In genomic region chr22:50505776-50506610, GRCh38 we compare ENCODE assay signal across 6 cellular contexts. TPM values are rescaled to one million over a fixed set of nuclear protein-coding genes. Genes with fewer than 3 reads are reported as not detected.
DNase-seq lines count a peak whose midpoint lies in the region; ATAC-seq and TF ChIP-seq lines count a peak whose summit lies in the region.

No MANE protein-coding gene starts in this region.

- intact Hi-C loops in Right ventricle myocardium superior (cut with DNase I) (no loop called here), vagina (cut with DNase I) (loop anchor here (5.0 kb wide), 1 partner anchor 569 kb away; no protein-coding TSS in a partner anchor)

- DNase-seq in cardiac muscle cell (ENCODE audit: low read depth in 1 of 2, low spot score in 1 of 2) (no peak), Right ventricle myocardium superior (no peak), fibroblast of lung (ENCODE audit: low read depth in 2 of 2) (no peak), vagina (ENCODE audit: extremely low spot score in 2 of 2) (peak in 1 of 2 donors; percentile 87), RPMI8226 (no peak)

- H3K36me3 ChIP-seq in cardiac muscle cell (peaks cover 8% of the 10 kb centered on the region), fibroblast of lung (ENCODE audit: control insufficient read depth, insufficient read depth, low read length) (peaks cover 19% of the 10 kb centered on the region), vagina (peaks cover 0 to 31% of the 10 kb centered on the region in 2 donors)

- no peak overlapping the region for H3K9ac ChIP-seq in fibroblast of lung (ENCODE audit: insufficient read depth, low read length)

- ATAC-seq in Right ventricle myocardium superior (ENCODE audit: poor library complexity), result no peak
- no peak for ATAC-seq in GM19397 (IDR thresholded peaks at IDR 0.05; ENCODE audit: unreplicated experiment)

- H3K79me2 ChIP-seq in fibroblast of lung (ENCODE audit: control insufficient read depth, insufficient read depth, low read length), result peaks cover 37% of the 10 kb centered on the region

- no peaks in the 10 kb centered on the region for H4K20me1 ChIP-seq in fibroblast of lung (ENCODE audit: control insufficient read depth, extremely low read depth, insufficient read depth, low read length)

- H3K9me3 ChIP-seq in cardiac muscle cell (ENCODE audit: low read depth) (no peaks in the 10 kb centered on the region), fibroblast of lung (ENCODE audit: control insufficient read depth, insufficient read depth, low read depth, low read length) (no peaks in the 10 kb centered on the region), vagina (no peaks in the 10 kb centered on the region)

- H3K4me2 ChIP-seq in fibroblast of lung (ENCODE audit: extremely low read depth, insufficient read depth, low read length), result peak overlapping the region; percentile 42

- no peak for TF ChIP-seq POLR2A in vagina (IDR thresholded peaks at IDR 0.05)

- H3K27me3 ChIP-seq in cardiac muscle cell (no peaks in the 10 kb centered on the region), fibroblast of lung (ENCODE audit: control insufficient read depth, insufficient read depth, low read length) (no peaks in the 10 kb centered on the region), vagina (no peaks in the 10 kb centered on the region)

- TF ChIP-seq CTCF in cardiac muscle cell (IDR thresholded peaks at IDR 0.05; ENCODE audit: low read depth, low read length), result no peak
- TF ChIP-seq CTCF in fibroblast of lung (conservative IDR thresholded peaks at IDR 0.05 in 1 of 2, IDR thresholded peaks at IDR 0.05 in 1 of 2; ENCODE audit: low read depth in 1 of 2, low read length in 2 of 2), result no peak
- TF ChIP-seq CTCF in vagina (IDR thresholded peaks at IDR 0.05), result no peak

- peak overlapping the region; percentile 82 for H3K4me3 ChIP-seq in cardiac muscle cell
- H3K4me3 ChIP-seq in fibroblast of lung (replicated peaks in 1 of 4; ENCODE audit: control extremely low read depth in 1 of 4, insufficient read depth in 1 of 4, low read depth in 3 of 4, low read length in 4 of 4), result peak overlapping the region in 3 of 4 experiments; percentile 93 to 97 (median 94)
- H3K4me3 ChIP-seq in vagina, result peak overlapping the region; percentile 63 to 98

- no peak overlapping the region for H2AFZ ChIP-seq in fibroblast of lung (ENCODE audit: low read length)

- H3K27ac ChIP-seq in cardiac muscle cell (no peak overlapping the region), fibroblast of lung (ENCODE audit: insufficient read depth, low read length) (no peak overlapping the region), vagina (no peak overlapping the region)

- H3K4me1 ChIP-seq in cardiac muscle cell (ENCODE audit: low read depth), result peaks cover 8% of the 10 kb centered on the region
- peaks cover 3% of the 10 kb centered on the region for H3K4me1 ChIP-seq in fibroblast of lung (ENCODE audit: control insufficient read depth, extremely low read depth, insufficient read depth, low read length)
- peaks cover 49% of the 10 kb centered on the region for H3K4me1 ChIP-seq in vagina

RNA-seq across cellular contexts. Expression of gene LMF2, which starts 1.5 kb away (rescaled TPM):
- 79.9 and 91.7 TPM in 2 replicates for total RNA-seq in cardiac muscle cell
- 72.9 and 82.9 TPM in 2 replicates for polyA plus RNA-seq in cardiac muscle cell
- 25.3 TPM for total RNA-seq in Right ventricle myocardium superior
- 25.9 and 37.8 TPM in 2 replicates for total RNA-seq in fibroblast of lung
- 25.2 and 25.8 TPM in 2 replicates for polyA plus RNA-seq in fibroblast of lung
- polyA plus RNA-seq in fibroblast of lung (2012), result 55.5 and 73.7 TPM in 2 replicates
- polyA minus RNA-seq in fibroblast of lung (ENCODE audit: low replicate concordance), result 55.5 and 70.9 TPM in 2 replicates
- total RNA-seq in vagina, result 57.0 TPM

RNA-seq across cellular contexts. Expression of gene NCAPH2, which starts 2.0 kb away (rescaled TPM):
- total RNA-seq in cardiac muscle cell (50.3 and 55.0 TPM in 2 replicates), Right ventricle myocardium superior (28.8 TPM), fibroblast of lung (18.3 and 20.0 TPM in 2 replicates), vagina (45.7 TPM)
- polyA plus RNA-seq in cardiac muscle cell (47.0 and 59.4 TPM in 2 replicates), fibroblast of lung (12.0 and 23.1 TPM in 2 replicates)
- polyA plus RNA-seq in fibroblast of lung (2012), result 18.8 and 45.4 TPM in 2 replicates
- polyA minus RNA-seq in fibroblast of lung (ENCODE audit: low replicate concordance), result 32.4 and 47.7 TPM in 2 replicates

RNA-seq across cellular contexts. Expression of gene MIOX, which starts 19.3 kb away (rescaled TPM):
- not detected in 2 replicates for total RNA-seq in cardiac muscle cell
- not detected in 2 replicates for polyA plus RNA-seq in cardiac muscle cell
- not detected for total RNA-seq in Right ventricle myocardium superior
- total RNA-seq in fibroblast of lung, result under 0.01 and 0.17 TPM in 2 replicates
- polyA plus RNA-seq in fibroblast of lung, result 0.06 TPM in 1 of 2 replicates, not detected in the other
- not detected in 2 replicates for polyA plus RNA-seq in fibroblast of lung (2012)
- polyA minus RNA-seq in fibroblast of lung (ENCODE audit: low replicate concordance), result not detected in 2 replicates
- total RNA-seq in vagina, result not detected

RNA-seq across cellular contexts. Expression of gene SCO2, which starts 19.4 kb away (rescaled TPM):
- 4.1 TPM in 1 of 2 replicates, not detected in the other for total RNA-seq in cardiac muscle cell
- polyA plus RNA-seq in cardiac muscle cell, result 0.84 and 10.5 TPM in 2 replicates
- not detected for total RNA-seq in Right ventricle myocardium superior
- 3.1 and 3.6 TPM in 2 replicates for total RNA-seq in fibroblast of lung
- 0.42 and 0.66 TPM in 2 replicates for polyA plus RNA-seq in fibroblast of lung
- 1.1 and 1.8 TPM in 2 replicates for polyA plus RNA-seq in fibroblast of lung (2012)
- 0.96 TPM in 1 of 2 replicates, not detected in the other for polyA minus RNA-seq in fibroblast of lung (ENCODE audit: low replicate concordance)
- total RNA-seq in vagina, result 25.0 TPM

RNA-seq across cellular contexts. Expression of gene TYMP, which starts 23.8 kb away (rescaled TPM):
- total RNA-seq in cardiac muscle cell (2.6 and 7.8 TPM in 2 replicates), Right ventricle myocardium superior (11.8 TPM), fibroblast of lung (40.1 and 40.8 TPM in 2 replicates), vagina (82.0 TPM)
- polyA plus RNA-seq in cardiac muscle cell (10.0 and 17.7 TPM in 2 replicates), fibroblast of lung (2.3 and 3.7 TPM in 2 replicates)
- 5.9 and 8.0 TPM in 2 replicates for polyA plus RNA-seq in fibroblast of lung (2012)
- polyA minus RNA-seq in fibroblast of lung (ENCODE audit: low replicate concordance), result 2.9 and 4.9 TPM in 2 replicates
